In the genomic region with DNA sequence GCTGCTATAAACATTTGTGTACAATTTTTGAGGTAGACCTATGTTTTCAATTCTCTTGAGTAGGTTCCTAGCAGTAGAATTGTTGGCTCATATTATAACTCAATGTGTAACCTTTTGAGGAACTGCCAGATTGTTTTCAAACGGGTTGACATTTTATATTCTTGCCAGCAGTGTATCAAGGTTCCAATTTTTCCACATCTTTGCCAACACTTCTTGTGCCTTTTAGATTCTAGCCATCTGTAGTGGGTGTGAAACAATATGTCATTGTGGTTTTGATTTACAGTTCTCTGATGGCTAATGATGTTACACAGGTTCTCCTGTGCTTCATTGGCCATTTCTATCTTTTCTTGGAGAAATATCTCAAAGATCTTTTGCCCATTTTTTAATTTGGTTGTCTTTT, we compare ENCODE assay signal across 18 cellular contexts. TPM values are rescaled to one million over a fixed set of nuclear protein-coding genes. Genes with fewer than 3 reads are reported as not detected.
DNase-seq lines count a peak whose midpoint lies in the region; ATAC-seq and TF ChIP-seq lines count a peak whose summit lies in the region.
"Had no signal": no experiment of that assay in that cellular context is flagged by ENCODE, and none has a peak within 500 bp of the region (broad histone marks: within the 10 kb centered on the region; RNA-seq: fewer than 3 reads in every experiment).

No MANE protein-coding gene starts in this region.

- no peak for DNase-seq in stimulated activated naive CD8-positive, alpha-beta T cell treated with anti-CD3 and anti-CD28 coated beads, Interleukin-15, Interleukin-2, amounts not matched to agents 100 U/mL and 50 U/mL, for 24 hours
- no peak for DNase-seq in stimulated activated naive CD8-positive, alpha-beta T cell treated with anti-CD3 and anti-CD28 coated beads, Interleukin-15, amount 100 ng/mL, for 72 hours
- DNase-seq in NCI-H2171 (lab: John Stamatoyannopoulos, UW) = peak; percentile 56
- peak; percentile 47 for DNase-seq in cerebellum (ENCODE audit: low spot score)
- DNase-seq in dermis blood vessel endothelial cell = no peak
- DNase-seq in brain microvascular endothelial cell = no peak
- DNase-seq in NCI-H1092 (lab: John Stamatoyannopoulos, UW) = no peak
- DNase-seq: CD4-positive, alpha-beta T cell; DMS79 treated with DMSO at 0.1 percent for 48 hours; GDM1; NCI-H1417 treated with DMSO at 0.1 percent for 48 hours; NCI-H1930; NCI-H510A; NCI-H82; PC-3 had no signal

- H3K36me3 ChIP-seq in brain microvascular endothelial cell (replicated peaks) = no peaks in the 10 kb centered on the region

- no peak for TF ChIP-seq CTCF in brain microvascular endothelial cell (IDR thresholded peaks at IDR 0.05; ENCODE audit: low read depth, low read length, missing control alignments)

- ATAC-seq in stimulated activated naive CD8-positive, alpha-beta T cell treated with anti-CD3 and anti-CD28 coated beads, Interleukin-15, Interleukin-2, amounts not matched to agents 100 U/mL and 50 U/mL, for 24 hours = peak; percentile 43
- no peak for ATAC-seq in stimulated activated naive CD8-positive, alpha-beta T cell treated with anti-CD3 and anti-CD28 coated beads, Interleukin-15, amount 100 ng/mL, for 72 hours
- ATAC-seq in HG03521 (IDR thresholded peaks at IDR 0.05; ENCODE audit: unreplicated experiment) = no peak
- ATAC-seq: PC-3 had no signal

- H3K27ac Mint-ChIP-seq in stimulated activated naive CD8-positive, alpha-beta T cell treated with anti-CD3 and anti-CD28 coated beads, Interleukin-15, amount 100 ng/mL, for 72 hours = no peak overlapping the region
- H3K27ac Mint-ChIP-seq: CD4-positive, alpha-beta T cell; IgD-negative memory B cell had no signal

- H3K4me3 ChIP-seq in brain microvascular endothelial cell (ENCODE audit: low read depth, low read length) = no peak overlapping the region
- H3K4me3 ChIP-seq: SK-N-MC had no signal

- H3K27ac ChIP-seq in brain microvascular endothelial cell = no peak overlapping the region
- H3K27ac ChIP-seq: SK-N-MC had no signal

- peaks cover 6% of the 10 kb centered on the region for H3K4me1 Mint-ChIP-seq in stimulated activated naive CD8-positive, alpha-beta T cell treated with anti-CD3 and anti-CD28 coated beads, Interleukin-15, amount 100 ng/mL, for 72 hours

- H3K9me3 Mint-ChIP-seq in stimulated activated naive CD8-positive, alpha-beta T cell treated with anti-CD3 and anti-CD28 coated beads, Interleukin-15, amount 100 ng/mL, for 72 hours = no peaks in the 10 kb centered on the region
- H3K9me3 Mint-ChIP-seq: CD4-positive, alpha-beta T cell; IgD-negative memory B cell had no signal

- H3K27me3 ChIP-seq in brain microvascular endothelial cell (replicated peaks) = no peaks in the 10 kb centered on the region

- no peak overlapping the region for H3K4me3 Mint-ChIP-seq in stimulated activated naive CD8-positive, alpha-beta T cell treated with anti-CD3 and anti-CD28 coated beads, Interleukin-15, amount 100 ng/mL, for 72 hours
- H3K4me3 Mint-ChIP-seq: CD4-positive, alpha-beta T cell; IgD-negative memory B cell had no signal

- in situ Hi-C loops in brain microvascular endothelial cell (cut with HindIII; ENCODE audit: low pct_ligation_motif_present, low sequenced_read_pairs) = no loop called here

- no peaks in the 10 kb centered on the region for H3K27me3 Mint-ChIP-seq in stimulated activated naive CD8-positive, alpha-beta T cell treated with anti-CD3 and anti-CD28 coated beads, Interleukin-15, amount 100 ng/mL, for 72 hours
- H3K27me3 Mint-ChIP-seq: CD4-positive, alpha-beta T cell; IgD-negative memory B cell had no signal

RNA-seq across cellular contexts. Expression of gene MAP3K7CL, which starts 36.4 kb away (rescaled TPM):
- total RNA-seq in cerebellum (2.5 TPM), dermis blood vessel endothelial cell (2.2 and 3.7 TPM in 2 replicates)

Comparison
In these comparisons a context has a peak if more than half of its experiments do, and no peak if none do; other contexts are left out.
1. DNase-seq: peak in NCI-H2171 (single experiment) and cerebellum (single experiment); none in stimulated activated naive CD8-positive, alpha-beta T cell treated with anti-CD3 and anti-CD28 coated beads, Interleukin-15, Interleukin-2, amounts not matched to agents 100 U/mL and 50 U/mL, for 24 hours (single experiment), stimulated activated naive CD8-positive, alpha-beta T cell treated with anti-CD3 and anti-CD28 coated beads, Interleukin-15, amount 100 ng/mL, for 72 hours (0 of 2), dermis blood vessel endothelial cell (single experiment), brain microvascular endothelial cell (single experiment) and NCI-H1092 (single experiment).